23 cellular contexts compared by ENCODE assay signal in the genomic region with DNA sequence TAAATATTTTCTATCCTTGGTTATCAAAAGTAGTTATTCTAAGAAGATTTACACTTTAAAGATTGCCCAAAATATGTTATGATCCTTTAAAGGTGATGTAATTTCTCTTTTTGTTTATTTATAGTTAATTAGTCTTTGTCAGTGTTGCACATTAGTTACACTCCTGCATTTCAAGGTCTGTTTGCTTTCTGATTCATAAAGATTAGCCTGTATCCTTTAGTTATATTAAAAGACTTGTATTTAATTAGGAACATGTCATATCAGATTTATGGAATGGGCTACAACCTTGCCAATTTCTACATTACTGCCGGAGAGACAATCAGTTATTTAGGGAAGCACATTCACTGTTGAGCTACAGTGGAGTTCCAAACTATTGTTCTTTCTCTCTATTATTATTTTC. TPM values are rescaled to one million over a fixed set of nuclear protein-coding genes. Genes with fewer than 3 reads are reported as not detected.
A peak's percentile ranks its signal among the peaks of the same experiment; 100 is the strongest.
DNase-seq lines count a peak whose midpoint lies in the region; ATAC-seq and TF ChIP-seq lines count a peak whose summit lies in the region.
"Had no signal": no experiment of that assay in that cellular context is flagged by ENCODE, and none has a peak within 500 bp of the region (broad histone marks: within the 10 kb centered on the region; RNA-seq: fewer than 3 reads in every experiment).

No MANE protein-coding gene starts in this region.

- H3K9me3 Mint-ChIP-seq in T-cell, result no peaks in the 10 kb centered on the region
- H3K9me3 Mint-ChIP-seq: CD8-positive, alpha-beta T cell had no signal

- peaks cover 0 to 3% of the 10 kb centered on the region in 2 donors for H3K27me3 Mint-ChIP-seq in T-cell

- POLR2A ChIA-PET in T-cell (lab: Charles Lee), result no interaction called here

- no peaks in the 10 kb centered on the region for H3K4me1 ChIP-seq in body of pancreas
- H3K4me1 ChIP-seq in suprapubic skin, result no peaks in the 10 kb centered on the region
- H3K4me1 ChIP-seq: BLaER1 treated with 17β-estradiol and CSF1 and Interleukin-3, amounts not matched to agents 10 nM and 100 nM had no signal

- 11 to 18% methylated on average over 1 of the region's 1 CpG for WGBS in body of pancreas, 2 donors
- WGBS in suprapubic skin, result 38% methylated on average over 1 of the region's 1 CpG

- intact Hi-C loops in body of pancreas (cut with DNase I), result no loop called here

- H3K4me3 Mint-ChIP-seq in T-cell, result no peak overlapping the region
- H3K4me3 Mint-ChIP-seq: CD8-positive, alpha-beta T cell; T-helper 17 cell had no signal

- H3K36me3 ChIP-seq in body of pancreas (replicated peaks in 1 of 2; ENCODE audit: insufficient read depth in 1 of 2, low read depth in 2 of 2), result no peaks in the 10 kb centered on the region
- H3K36me3 ChIP-seq in suprapubic skin, result no peaks in the 10 kb centered on the region
- H3K36me3 ChIP-seq: BLaER1 treated with 17β-estradiol and CSF1 and Interleukin-3, amounts not matched to agents 10 nM and 100 nM had no signal

- H3K27ac Mint-ChIP-seq in T-cell, result no peak overlapping the region
- H3K27ac Mint-ChIP-seq: CD8-positive, alpha-beta T cell; T-helper 17 cell had no signal

- H3K4me1 Mint-ChIP-seq in T-cell, result no peaks in the 10 kb centered on the region
- H3K4me1 Mint-ChIP-seq: T-helper 17 cell had no signal

- H3K27me3 ChIP-seq in body of pancreas, result no peaks in the 10 kb centered on the region
- no peaks in the 10 kb centered on the region for H3K27me3 ChIP-seq in suprapubic skin
- H3K27me3 ChIP-seq: BLaER1 treated with 17β-estradiol and CSF1 and Interleukin-3, amounts not matched to agents 10 nM and 100 nM had no signal

- no peak for TF ChIP-seq EP300 in suprapubic skin (IDR thresholded peaks at IDR 0.05)

- TF ChIP-seq CTCF in body of pancreas (IDR thresholded peaks at IDR 0.05) (no peak), suprapubic skin (IDR thresholded peaks at IDR 0.05) (no peak)

- H3K9me3 ChIP-seq in body of pancreas (no peaks in the 10 kb centered on the region), suprapubic skin (no peaks in the 10 kb centered on the region)
- H3K9me3 ChIP-seq: BLaER1 treated with 17β-estradiol and CSF1 and Interleukin-3, amounts not matched to agents 10 nM and 100 nM had no signal

- H3K4me3 ChIP-seq in body of pancreas, result no peak overlapping the region
- H3K4me3 ChIP-seq in suprapubic skin, result no peak overlapping the region
- H3K4me3 ChIP-seq: BLaER1 treated with 17β-estradiol and CSF1 and Interleukin-3, amounts not matched to agents 10 nM and 100 nM had no signal

- H3K27ac ChIP-seq in body of pancreas, result no peak overlapping the region
- no peak overlapping the region for H3K27ac ChIP-seq in suprapubic skin
- H3K27ac ChIP-seq: BLaER1 treated with 17β-estradiol and CSF1 and Interleukin-3, amounts not matched to agents 10 nM and 100 nM had no signal

- no peak for TF ChIP-seq POLR2A in body of pancreas (IDR thresholded peaks at IDR 0.05)
- no peak for TF ChIP-seq POLR2A in suprapubic skin (IDR thresholded peaks at IDR 0.05)

- H3K36me3 Mint-ChIP-seq in T-cell, result no peaks in the 10 kb centered on the region
- H3K36me3 Mint-ChIP-seq: CD8-positive, alpha-beta T cell had no signal

- ATAC-seq in body of pancreas (peak; percentile 30), HG03280 (IDR thresholded peaks at IDR 0.05; ENCODE audit: unreplicated experiment) (no peak), T-cell (replicated peaks in 1 of 4) (no peak)
- ATAC-seq: CD8-positive, alpha-beta T cell; T-helper 17 cell had no signal

- peak; percentile 8 for DNase-seq in SHP77 treated with DMSO at 0.1 percent for 48 hours (lab: John Stamatoyannopoulos, UW)
- no peak for DNase-seq in SHP77 (lab: John Stamatoyannopoulos, UW)
- DNase-seq in NCI-H2081 treated with DMSO at 0.1 percent for 48 hours (lab: John Stamatoyannopoulos, UW), result peak; percentile 12
- DNase-seq in body of pancreas, result no peak
- no peak for DNase-seq in NK-92 (lab: John Stamatoyannopoulos, UW; ENCODE audit: unreplicated experiment)
- DNase-seq in suprapubic skin (ENCODE audit: low spot score in 2 of 2), result no peak
- no peak for DNase-seq in T-cell
- DNase-seq: CD8-positive, alpha-beta T cell; DND-41; H7; Kasumi-1; MM.1S; NCI-H1092; NCI-H187; NCI-H2227 treated with DMSO at 0.1 percent for 48 hours; NCI-H526 treated with DMSO at 0.1 percent for 48 hours; OCI-M1; SIG-M5; T-helper 17 cell had no signal

- CTCF ChIA-PET in T-cell (lab: Charles Lee), result no interaction called here

RNA-seq across cellular contexts. Expression of gene EPYC, which starts 3.5 kb away (rescaled TPM):
- total RNA-seq in body of pancreas, result not detected
- not detected for total RNA-seq in suprapubic skin
- total RNA-seq in T-cell, result not detected
- total RNA-seq: A673; CD8-positive, alpha-beta T cell; H7; RPMI7951; T-helper 17 cell had no signal

RNA-seq across cellular contexts. Expression of gene CCER1, which starts 46.3 kb away (rescaled TPM):
- not detected for total RNA-seq in body of pancreas
- total RNA-seq in suprapubic skin, result not detected
- total RNA-seq in T-cell, result not detected
- total RNA-seq: A673; CD8-positive, alpha-beta T cell; H7; RPMI7951; T-helper 17 cell had no signal

RNA-seq across cellular contexts. Expression of gene KERA, which starts 56.5 kb away (rescaled TPM):
- total RNA-seq in body of pancreas, result not detected
- total RNA-seq in suprapubic skin, result not detected
- not detected for total RNA-seq in T-cell
- total RNA-seq: A673; CD8-positive, alpha-beta T cell; H7; RPMI7951; T-helper 17 cell had no signal

Comparison
In these comparisons a context has a peak if more than half of its experiments do, and no peak if none do; other contexts are left out.
1. DNase-seq: peak in SHP77 treated with DMSO at 0.1 percent for 48 hours (single experiment) and NCI-H2081 treated with DMSO at 0.1 percent for 48 hours (single experiment); none in SHP77 (0 of 2), body of pancreas (0 of 4), NK-92 (single experiment), suprapubic skin (0 of 2) and T-cell (0 of 34).